In genomic region chr17:51165680-51166197, GRCh38 we compare ENCODE assay signal across 1 cellular context.
TF ChIP-seq lines count a peak whose summit lies in the region.

No MANE protein-coding gene starts in this region.

TF ChIP-seq in A549, 52 proteins besides CTCF, POLR2A, EP300 and RAD21 (continued from another document):
- TF ChIP-seq PHF8 (IDR thresholded peaks at IDR 0.05; ENCODE audit: borderline replicate concordance, low read depth) (peak; percentile 30; the same call in 1 of the 2 replicates), BCL3 (IDR thresholded peaks at IDR 0.05) (no peak), POLR2AphosphoS2 (conservative IDR thresholded peaks at IDR 0.05; ENCODE audit: low read length) (peak; percentile 38; the same call in 1 of the 2 replicates), FOSB (CRISPR knock-in tag; IDR thresholded peaks at IDR 0.05) (peak; percentile 73; the same call in 1 of the 2 replicates)
